1 cellular context compared by ENCODE assay signal in genomic region chr10:34116220-34116623, GRCh38.
A peak's percentile ranks its signal among the peaks of the same experiment; 100 is the strongest.
TF ChIP-seq lines count a peak whose summit lies in the region.

No MANE protein-coding gene starts in this region.

TF ChIP-seq in HEK293, 187 proteins besides CTCF, POLR2A, EP300 and RAD21 (continued from another document):
- no peak for TF ChIP-seq PRDM2 (tag by site-specific recombination; IDR thresholded peaks at IDR 0.05; ENCODE audit: borderline replicate concordance)
- TF ChIP-seq ZNF561 (tag by site-specific recombination; IDR thresholded peaks at IDR 0.05; ENCODE audit: borderline replicate concordance) = no peak
- no peak for TF ChIP-seq ZNF777 (tag by site-specific recombination; IDR thresholded peaks at IDR 0.05; ENCODE audit: borderline replicate concordance)
- no peak for TF ChIP-seq ZNF169 (tag by site-specific recombination; IDR thresholded peaks at IDR 0.05)
- TF ChIP-seq ZNF184 (tag by site-specific recombination; IDR thresholded peaks at IDR 0.05) = no peak
- no peak for TF ChIP-seq ZNF501 (tag by site-specific recombination; IDR thresholded peaks at IDR 0.05)
- TF ChIP-seq GLIS1 (tag by site-specific recombination; IDR thresholded peaks at IDR 0.05) = peak; percentile 33; the same call in 1 of the 2 replicates
- no peak for TF ChIP-seq ZNF341 (tag by site-specific recombination; IDR thresholded peaks at IDR 0.05; ENCODE audit: low read depth)
- no peak for TF ChIP-seq ZNF335 (tag by site-specific recombination; conservative IDR thresholded peaks at IDR 0.05)
- TF ChIP-seq IKZF3 (tag by site-specific recombination; IDR thresholded peaks at IDR 0.05) = no peak
- no peak for TF ChIP-seq ZNF155 (tag by site-specific recombination; IDR thresholded peaks at IDR 0.05)
- no peak for TF ChIP-seq ZNF146 (tag by site-specific recombination; IDR thresholded peaks at IDR 0.05)
- TF ChIP-seq, protein P1, sequence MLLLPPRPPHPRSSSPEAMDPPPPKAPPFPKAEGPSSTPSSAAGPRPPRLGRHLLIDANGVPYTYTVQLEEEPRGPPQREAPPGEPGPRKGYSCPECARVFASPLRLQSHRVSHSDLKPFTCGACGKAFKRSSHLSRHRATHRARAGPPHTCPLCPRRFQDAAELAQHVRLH (tag by site-specific recombination; IDR thresholded peaks at IDR 0.05) = no peak
- TF ChIP-seq ZNF791 (tag by site-specific recombination; IDR thresholded peaks at IDR 0.05) = no peak
